ENCODE assay signal across 13 cellular contexts in the genomic region with DNA sequence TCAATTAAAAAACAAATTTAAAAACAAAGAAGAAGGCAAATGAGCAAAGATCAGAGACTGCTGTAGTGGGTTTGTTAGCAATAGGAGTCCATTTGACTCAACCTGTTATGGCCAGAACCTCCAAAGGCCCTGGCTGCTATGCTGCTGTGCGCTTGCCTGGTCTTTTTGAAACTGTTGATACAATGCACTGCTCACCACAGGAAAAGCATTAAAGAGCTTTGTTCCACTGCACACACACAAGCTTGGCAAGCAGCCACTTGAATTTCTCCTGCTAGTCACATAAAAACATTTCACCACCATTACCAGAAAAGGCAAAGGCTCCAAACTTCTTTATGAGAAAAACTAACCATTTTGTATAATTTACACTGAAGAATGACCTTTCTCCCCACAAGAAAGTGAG.
DNase-seq lines count a peak whose midpoint lies in the region; ATAC-seq and TF ChIP-seq lines count a peak whose summit lies in the region.
"Had no signal": no experiment of that assay in that cellular context is flagged by ENCODE, and none has a peak within 500 bp of the region (broad histone marks: within the 10 kb centered on the region; RNA-seq: fewer than 3 reads in every experiment).

No MANE protein-coding gene starts in this region.

- no peaks in the 10 kb centered on the region for H3K4me1 ChIP-seq in CD8-positive, alpha-beta T cell (ENCODE audit: insufficient read depth, low read length)
- H3K4me1 ChIP-seq in vagina, result peaks cover 4% of the 10 kb centered on the region

- TF ChIP-seq CTCF in neural crest cell (conservative IDR thresholded peaks at IDR 0.05) (no peak), vagina (IDR thresholded peaks at IDR 0.05) (no peak)
- TF ChIP-seq CTCF in CD8-positive, alpha-beta T cell (IDR thresholded peaks at IDR 0.05), result no peak

- H3K9me3 ChIP-seq in CD8-positive, alpha-beta T cell (ENCODE audit: low read length), result no peaks in the 10 kb centered on the region
- no peaks in the 10 kb centered on the region for H3K9me3 ChIP-seq in vagina

- H3K4me3 Mint-ChIP-seq in neural crest cell, result peak overlapping the region; percentile 4
- no peak overlapping the region for H3K4me3 Mint-ChIP-seq in CD8-positive, alpha-beta T cell
- H3K4me3 Mint-ChIP-seq: T-helper 2 cell treated with Interferon-gamma antibody and Interleukin-4, amounts not matched to agents 5 μg/mL and 100 μg/mL, for 36 hours had no signal

- H3K27ac Mint-ChIP-seq in neural crest cell (ENCODE audit: unreplicated experiment), result peak overlapping the region; percentile 9
- H3K27ac Mint-ChIP-seq in CD8-positive, alpha-beta T cell, result no peak overlapping the region
- H3K27ac Mint-ChIP-seq: T-helper 2 cell treated with Interferon-gamma antibody and Interleukin-4, amounts not matched to agents 5 μg/mL and 100 μg/mL, for 36 hours had no signal

- peaks cover 3% of the 10 kb centered on the region for H3K9me3 Mint-ChIP-seq in neural crest cell
- H3K9me3 Mint-ChIP-seq in CD8-positive, alpha-beta T cell, result no peaks in the 10 kb centered on the region

- TF ChIP-seq POLR2A in vagina (IDR thresholded peaks at IDR 0.05), result no peak

- ATAC-seq in GM21786 (IDR thresholded peaks at IDR 0.05; ENCODE audit: unreplicated experiment), result peak; percentile 39
- ATAC-seq in CD8-positive, alpha-beta T cell, result no peak
- ATAC-seq: left colon had no signal

- H3K27me3 ChIP-seq in CD8-positive, alpha-beta T cell (ENCODE audit: insufficient read depth, low read length), result no peaks in the 10 kb centered on the region
- no peaks in the 10 kb centered on the region for H3K27me3 ChIP-seq in vagina

- H3K36me3 Mint-ChIP-seq in neural crest cell (ENCODE audit: low read depth), result peaks cover 10% of the 10 kb centered on the region
- H3K36me3 Mint-ChIP-seq in CD8-positive, alpha-beta T cell, result no peaks in the 10 kb centered on the region

- no peaks in the 10 kb centered on the region for H3K36me3 ChIP-seq in CD8-positive, alpha-beta T cell (ENCODE audit: insufficient read depth, low read length)
- H3K36me3 ChIP-seq in vagina, result no peaks in the 10 kb centered on the region

- H3K4me3 ChIP-seq in CD8-positive, alpha-beta T cell (ENCODE audit: low read depth, low read length), result no peak overlapping the region
- no peak overlapping the region for H3K4me3 ChIP-seq in vagina

- POLR2A ChIA-PET in CD8-positive, alpha-beta T cell (lab: Charles Lee), result no interaction called here

- peaks cover 47% of the 10 kb centered on the region for H3K4me1 Mint-ChIP-seq in neural crest cell
- H3K4me1 Mint-ChIP-seq in CD8-positive, alpha-beta T cell (ENCODE audit: low read depth), result no peaks in the 10 kb centered on the region

- no peaks in the 10 kb centered on the region for H3K27me3 Mint-ChIP-seq in neural crest cell (ENCODE audit: low read depth)
- no peaks in the 10 kb centered on the region for H3K27me3 Mint-ChIP-seq in CD8-positive, alpha-beta T cell (ENCODE audit: low read depth)

- CTCF ChIA-PET in CD8-positive, alpha-beta T cell (lab: Charles Lee), result no interaction called here

- DNase-seq in NCI-H446 (lab: John Stamatoyannopoulos, UW) (peak; percentile 2 to 46), dermis microvascular lymphatic vessel endothelial cell (ENCODE audit: low read depth in 2 of 2) (peak; percentile 29 to 46), neural crest cell (ENCODE audit: low read depth, low spot score) (no peak), vagina (ENCODE audit: extremely low spot score in 2 of 2) (no peak), HPDE6-E6E7 (ENCODE audit: extremely low spot score) (no peak)
- DNase-seq in CD8-positive, alpha-beta T cell, result no peak
- no peak for DNase-seq in activated CD4-positive, alpha-beta T cell treated with anti-CD3 and anti-CD28 coated beads, Interleukin-2, amount 50 U/mL, for 48 hours
- DNase-seq: AML-193, H7, Kasumi-1 had no signal

- no peak overlapping the region for H3K27ac ChIP-seq in CD8-positive, alpha-beta T cell (ENCODE audit: low read depth, low read length)
- H3K27ac ChIP-seq in vagina, result no peak overlapping the region

- intact Hi-C loops in CD8-positive, alpha-beta T cell (cut with DNase I, micrococcal nuclease), result no loop called here
- intact Hi-C loops in vagina (cut with DNase I), result no loop called here

Comparison
In these comparisons a context has a peak if more than half of its experiments do, and no peak if none do; other contexts are left out.
1. DNase-seq: peak in NCI-H446 (2 of 2) and dermis microvascular lymphatic vessel endothelial cell (2 of 2); none in neural crest cell (single experiment), CD8-positive, alpha-beta T cell (0 of 7), vagina (0 of 2), activated CD4-positive, alpha-beta T cell treated with anti-CD3 and anti-CD28 coated beads, Interleukin-2, amount 50 U/mL, for 48 hours (0 of 2) and HPDE6-E6E7 (single experiment).